ENCODE assay signal across 18 cellular contexts in the genomic region with DNA sequence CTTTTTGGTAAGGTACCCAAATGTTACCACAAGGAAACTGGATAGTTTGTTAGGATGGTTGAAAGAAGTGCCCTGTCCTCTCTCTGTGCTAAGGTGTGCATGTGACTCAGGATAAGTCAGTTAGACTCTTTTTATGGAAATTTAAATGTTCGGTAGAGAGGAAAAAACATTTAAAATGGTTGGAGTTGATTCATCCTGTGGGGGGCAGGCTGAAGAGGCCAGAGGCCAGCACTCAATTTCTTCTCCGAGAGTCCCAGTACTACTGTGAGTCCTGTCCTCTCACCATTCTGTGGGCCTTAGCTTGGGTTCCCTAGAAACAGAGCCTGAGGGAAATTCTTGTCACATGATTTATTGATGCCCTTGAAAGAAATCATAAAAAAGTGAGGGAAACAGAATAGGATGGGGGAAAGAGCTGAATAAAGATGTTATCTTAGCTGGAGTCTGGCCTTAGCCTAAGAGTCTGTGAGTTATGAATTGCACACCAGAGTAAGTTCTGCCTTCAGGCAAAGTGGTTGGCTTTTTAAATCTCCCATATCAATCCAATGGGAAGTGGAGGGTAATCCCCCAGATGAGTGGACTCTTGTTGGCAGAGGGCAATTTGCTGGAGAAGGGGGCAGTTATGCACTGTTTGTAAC.
DNase-seq lines count a peak whose midpoint lies in the region; ATAC-seq, FAIRE-seq and TF ChIP-seq lines count a peak whose summit lies in the region.
"Had no signal": no experiment of that assay in that cellular context is flagged by ENCODE, and none has a peak within 500 bp of the region (broad histone marks: within the 10 kb centered on the region; RNA-seq: fewer than 3 reads in every experiment).

No MANE protein-coding gene starts in this region.

- H3K27me3 ChIP-seq in HepG2 (ENCODE audit: control insufficient read depth in 1 of 2, insufficient read depth in 2 of 2, low read length in 2 of 2) (no peaks in the 10 kb centered on the region; a peak in 1 of 5 replicates), right lobe of liver (no peaks in the 10 kb centered on the region), right atrium auricular region (no peaks in the 10 kb centered on the region)

- no peak for TF ChIP-seq RAD21 in HepG2 (CRISPR knock-in tag; IDR thresholded peaks at IDR 0.05)

- no peaks in the 10 kb centered on the region for H4K20me1 ChIP-seq in HepG2 (ENCODE audit: insufficient read depth, low read length)

- no TSS peak for BruUV-seq in HepG2 (replicated peaks; lab: Mats Ljungman, UMichigan)

- DNase-seq in HepG2 (ENCODE audit: low spot score): no peak
- no peak for DNase-seq in right lobe of liver
- DNase-seq in T1000 (lab: John Stamatoyannopoulos, UW): peak; percentile 72
- peak; percentile 78 for DNase-seq in foreskin melanocyte
- DNase-seq in C1 segment of cervical spinal cord (lab: John Stamatoyannopoulos, UW): no peak
- no peak for DNase-seq in right atrium auricular region (ENCODE audit: low spot score)
- DNase-seq in NOMO-1 treated with dmso at 0.1 percent for 144 hours (lab: John Stamatoyannopoulos, UW; ENCODE audit: unreplicated experiment): no peak
- DNase-seq: 8988T; activated CD4-positive, alpha-beta memory T cell treated with anti-CD3 and anti-CD28 coated beads for 36 hours; activated effector memory CD4-positive, alpha-beta T cell treated with Interleukin-2 at 50 U/mL for 16 hours; Caco-2; central memory CD4-positive, alpha-beta T cell; hippocampal formation; lower lobe of right lung; NCI-H526 had no signal

- H3K9me3 ChIP-seq in HepG2 (ENCODE audit: low read length) (no peaks in the 10 kb centered on the region), right lobe of liver (no peaks in the 10 kb centered on the region), right atrium auricular region (no peaks in the 10 kb centered on the region)
- H3K9me3 ChIP-seq: Caco-2, lower lobe of right lung had no signal

- no peak for FAIRE-seq in HepG2 (lab: Jason Lieb, UNC)
- FAIRE-seq: endometrium had no signal

- CTCF ChIA-PET in HepG2 (lab: Yijun Ruan, JAX; ENCODE audit: low intra/inter-chr PET ratio, low total read pairs): no interaction called here

- H3K27ac ChIP-seq in HepG2 (ENCODE audit: extremely low read length, insufficient read depth, low read length): no peak overlapping the region
- no peak overlapping the region for H3K27ac ChIP-seq in right lobe of liver
- no peak overlapping the region for H3K27ac ChIP-seq in right atrium auricular region

- no peaks in the 10 kb centered on the region for H3K36me3 ChIP-seq in HepG2 (replicated peaks in 1 of 2; ENCODE audit: control insufficient read depth in 1 of 2, insufficient read depth in 2 of 2, low read length in 2 of 2)
- no peaks in the 10 kb centered on the region for H3K36me3 ChIP-seq in right lobe of liver
- H3K36me3 ChIP-seq in right atrium auricular region: no peaks in the 10 kb centered on the region
- H3K36me3 ChIP-seq: lower lobe of right lung had no signal

- H3K9ac ChIP-seq in HepG2 (ENCODE audit: insufficient read depth, low read depth, low read length): 0 out of 2 replicates have a peak overlapping the region, but pooled peaks have one; percentile 17

- intact Hi-C loops in HepG2 (cut with micrococcal nuclease; ENCODE audit: unreplicated experiment) (loop anchor here (10.0 kb wide), 1 partner anchor 463 kb away; a partner anchor contains a TSS), right lobe of liver (cut with DNase I) (no loop called here)

- no peak overlapping the region for H2AFZ ChIP-seq in HepG2 (ENCODE audit: low read length)

- no peak for TF ChIP-seq CTCF in HepG2 (CRISPR knock-in tag; IDR thresholded peaks at IDR 0.05)
- no peak for TF ChIP-seq CTCF in right lobe of liver (IDR thresholded peaks at IDR 0.05)
- TF ChIP-seq CTCF in right atrium auricular region (IDR thresholded peaks at IDR 0.05): no peak

- in situ Hi-C loops in HepG2 (cut with HindIII; ENCODE audit: extremely low pct_ligation_motif_present, low pct_unique_long_range_greater_than_20kb): no loop called here

- TF ChIP-seq POLR2A in HepG2 (IDR thresholded peaks at IDR 0.05; ENCODE audit: insufficient read depth in 1 of 2, low read depth in 2 of 2, low read length in 2 of 2) (no peak), right lobe of liver (IDR thresholded peaks at IDR 0.05) (no peak)

- no peak overlapping the region for H3K4me2 ChIP-seq in HepG2 (ENCODE audit: low read depth, low read length)

- 98% methylated on average over 2 of the region's 2 CpGs for WGBS in HepG2 (ENCODE audit: low lambda C conversion rate)
- 82% methylated on average over 2 of the region's 2 CpGs for WGBS in right lobe of liver (ENCODE audit: insufficient coverage, low coverage, low lambda C conversion rate, missing lambda C conversion rate)

- POLR2A ChIA-PET in HepG2 (lab: Yijun Ruan, JAX): interaction anchor here (4.0 kb wide), 1 partner anchor 8 kb away, joined by 60 read pairs; no protein-coding TSS in a partner anchor

- peaks cover 41% of the 10 kb centered on the region for H3K4me1 ChIP-seq in HepG2 (ENCODE audit: insufficient read depth, low read length)
- no peaks in the 10 kb centered on the region for H3K4me1 ChIP-seq in right lobe of liver
- H3K4me1 ChIP-seq in right atrium auricular region: peaks cover 0 to 14% of the 10 kb centered on the region in 2 donors

- ATAC-seq in HepG2: no peak
- no peak for ATAC-seq in right lobe of liver
- ATAC-seq in GM21786 (IDR thresholded peaks at IDR 0.05; ENCODE audit: unreplicated experiment): no peak
- ATAC-seq: lower lobe of right lung had no signal

- no peak overlapping the region for H3K4me3 ChIP-seq in HepG2 (replicated peaks in 1 of 3; ENCODE audit: insufficient read depth in 1 of 3, low read depth in 2 of 3, low read length in 3 of 3)
- no peak overlapping the region for H3K4me3 ChIP-seq in right lobe of liver
- no peak overlapping the region for H3K4me3 ChIP-seq in right atrium auricular region
- H3K4me3 ChIP-seq: lower lobe of right lung, skin epidermis had no signal

- no peaks in the 10 kb centered on the region for H3K79me2 ChIP-seq in HepG2 (ENCODE audit: insufficient read depth, low read length)

- TF ChIP-seq EP300 in HepG2 (IDR thresholded peaks at IDR 0.05; ENCODE audit: low read depth in 2 of 2, low read length in 2 of 2) (no peak), HepG2 (CRISPR knock-in tag; IDR thresholded peaks at IDR 0.05; ENCODE audit: borderline replicate concordance) (no peak)

TF ChIP-seq in HepG2, 621 proteins besides CTCF, POLR2A, EP300 and RAD21:
- TF ChIP-seq POLR2AphosphoS5 (IDR thresholded peaks at IDR 0.05; ENCODE audit: low read depth, low read length) (no peak), SP1 (IDR thresholded peaks at IDR 0.05) (no peak), SP1 (CRISPR knock-in tag; IDR thresholded peaks at IDR 0.05) (no peak), SIN3B (IDR thresholded peaks at IDR 0.05; ENCODE audit: low read length) (no peak), SMAD9 (CRISPR knock-in tag; IDR thresholded peaks at IDR 0.05) (no peak), BRD4 (CRISPR knock-in tag; IDR thresholded peaks at IDR 0.05) (no peak), MBNL3 (CRISPR knock-in tag; conservative IDR thresholded peaks at IDR 0.05) (no peak)

Comparison
In these comparisons a context has a peak if more than half of its experiments do, and no peak if none do; other contexts are left out.
1. DNase-seq: peak in T1000 (single experiment) and foreskin melanocyte (single experiment); none in HepG2 (single experiment), right lobe of liver (0 of 3), C1 segment of cervical spinal cord (0 of 14), right atrium auricular region (single experiment) and NOMO-1 treated with dmso at 0.1 percent for 144 hours (single experiment).